Comparison of ENCODE assay signal across 8 cellular contexts in genomic region chr6:26521485-26522391, GRCh38. TPM values are rescaled to one million over a fixed set of nuclear protein-coding genes. Genes with fewer than 3 reads are reported as not detected.
DNase-seq lines count a peak whose midpoint lies in the region; ATAC-seq and TF ChIP-seq lines count a peak whose summit lies in the region.

No MANE protein-coding gene starts in this region.

- H3K27me3 Mint-ChIP-seq in activated T-helper 2 cell treated with anti-CD3 and anti-CD28 coated beads, Interferon-gamma antibody, Interleukin-2, Interleukin-4, amounts not matched to agents 10 μg/mL and 5 μg/mL and 100 μg/mL, durations not matched to agents 14 hours and 24 hours and 36 hours (ENCODE audit: low read depth): peaks cover 2% of the 10 kb centered on the region
- peaks cover 2% of the 10 kb centered on the region for H3K27me3 Mint-ChIP-seq in nephron progenitor cell (ENCODE audit: low read depth, poor library complexity)
- H3K27me3 Mint-ChIP-seq in stimulated activated naive CD8-positive, alpha-beta T cell treated with anti-CD3 and anti-CD28 coated beads, Interleukin-15, Interleukin-2, amounts not matched to agents 100 ng/mL and 50 ng/mL, for 24 hours: no peaks in the 10 kb centered on the region

- peak; percentile 77 for ATAC-seq in GM19025 (IDR thresholded peaks at IDR 0.05; ENCODE audit: low read depth, unreplicated experiment)
- ATAC-seq in HG03280 (IDR thresholded peaks at IDR 0.05; ENCODE audit: unreplicated experiment): peak; percentile 69

- H3K79me2 ChIP-seq in OCI-LY7 (ENCODE audit: insufficient read depth, low read depth, low read length): no peaks in the 10 kb centered on the region

- no peaks in the 10 kb centered on the region for H3K36me3 ChIP-seq in OCI-LY7 (ENCODE audit: insufficient read depth, low read length)

- DNase-seq in AG10803 (ENCODE audit: low read depth) (peak; percentile 87), OCI-LY7 (ENCODE audit: low spot score) (peak; percentile 85), fibroblast of the aortic adventitia (ENCODE audit: low read depth) (peak; percentile 78), nephron progenitor cell (peak; percentile 79)
- DNase-seq in activated T-helper 2 cell treated with anti-CD3 and anti-CD28 coated beads, Interferon-gamma antibody, Interleukin-2, Interleukin-4, amounts not matched to agents 10 μg/mL and 5 μg/mL and 100 μg/mL, durations not matched to agents 14 hours and 24 hours and 36 hours (ENCODE audit: low spot score): peak; percentile 66

- TF ChIP-seq CTCF in AG10803 (conservative IDR thresholded peaks at IDR 0.05; ENCODE audit: low read length) (peak; percentile 16; the same call in 1 of the 2 replicates), OCI-LY7 (conservative IDR thresholded peaks at IDR 0.05; ENCODE audit: low read length) (peak; percentile 78), fibroblast of the aortic adventitia (IDR thresholded peaks at IDR 0.05; ENCODE audit: insufficient read depth, low read length) (no peak), nephron progenitor cell (IDR thresholded peaks at IDR 0.05) (peak; percentile 27)

- H3K9me2 ChIP-seq in OCI-LY7 (ENCODE audit: insufficient read depth, low read length): no peaks in the 10 kb centered on the region

- POLR2A ChIA-PET in OCI-LY7 (lab: Charles Lee): interaction anchor here (0.9 to 1.3 kb wide), 4 partner anchors 11 to 193 kb away, joined by 3 to 6 read pairs (median 4); no protein-coding TSS in a partner anchor

- H3K36me3 Mint-ChIP-seq in activated T-helper 2 cell treated with anti-CD3 and anti-CD28 coated beads, Interferon-gamma antibody, Interleukin-2, Interleukin-4, amounts not matched to agents 10 μg/mL and 5 μg/mL and 100 μg/mL, durations not matched to agents 14 hours and 24 hours and 36 hours (ENCODE audit: low read depth): peaks cover 4% of the 10 kb centered on the region
- H3K36me3 Mint-ChIP-seq in nephron progenitor cell (ENCODE audit: low read depth): no peaks in the 10 kb centered on the region
- no peaks in the 10 kb centered on the region for H3K36me3 Mint-ChIP-seq in stimulated activated naive CD8-positive, alpha-beta T cell treated with anti-CD3 and anti-CD28 coated beads, Interleukin-15, Interleukin-2, amounts not matched to agents 100 ng/mL and 50 ng/mL, for 24 hours (ENCODE audit: low read depth)

- no TSS peak for BruUV-seq in OCI-LY7 (replicated peaks; lab: Mats Ljungman, UMichigan)

- H3K9me3 ChIP-seq in OCI-LY7 (ENCODE audit: low read length): no peaks in the 10 kb centered on the region

- H3K4me3 ChIP-seq in AG10803 (ENCODE audit: low read length) (peak overlapping the region; percentile 60), OCI-LY7 (ENCODE audit: low read depth, low read length, poor library complexity, severe bottlenecking) (peak overlapping the region; percentile 72), fibroblast of the aortic adventitia (ENCODE audit: low read depth, low read length) (peak overlapping the region; percentile 62)

- no peaks in the 10 kb centered on the region for H3K9me3 Mint-ChIP-seq in activated T-helper 2 cell treated with anti-CD3 and anti-CD28 coated beads, Interferon-gamma antibody, Interleukin-2, Interleukin-4, amounts not matched to agents 10 μg/mL and 5 μg/mL and 100 μg/mL, durations not matched to agents 14 hours and 24 hours and 36 hours
- no peaks in the 10 kb centered on the region for H3K9me3 Mint-ChIP-seq in nephron progenitor cell
- H3K9me3 Mint-ChIP-seq in stimulated activated naive CD8-positive, alpha-beta T cell treated with anti-CD3 and anti-CD28 coated beads, Interleukin-15, Interleukin-2, amounts not matched to agents 100 ng/mL and 50 ng/mL, for 24 hours: no peaks in the 10 kb centered on the region

- H3K4me1 Mint-ChIP-seq in activated T-helper 2 cell treated with anti-CD3 and anti-CD28 coated beads, Interferon-gamma antibody, Interleukin-2, Interleukin-4, amounts not matched to agents 10 μg/mL and 5 μg/mL and 100 μg/mL, durations not matched to agents 14 hours and 24 hours and 36 hours (ENCODE audit: low read depth): peaks cover 39% of the 10 kb centered on the region
- peaks cover 28% of the 10 kb centered on the region for H3K4me1 Mint-ChIP-seq in nephron progenitor cell
- H3K4me1 Mint-ChIP-seq in stimulated activated naive CD8-positive, alpha-beta T cell treated with anti-CD3 and anti-CD28 coated beads, Interleukin-15, Interleukin-2, amounts not matched to agents 100 ng/mL and 50 ng/mL, for 24 hours (ENCODE audit: low read depth): peaks cover 36% of the 10 kb centered on the region

- H3K4me1 ChIP-seq in OCI-LY7 (ENCODE audit: insufficient read depth, low read length, poor library complexity, severe bottlenecking): peaks cover 36% of the 10 kb centered on the region

- H2AFZ ChIP-seq in OCI-LY7 (ENCODE audit: low read length): peak overlapping the region; percentile 87

- CTCF ChIA-PET in OCI-LY7 (lab: Charles Lee; ENCODE audit: unreplicated experiment): interaction anchor here (1.1 kb wide), 1 partner anchor 12 kb away, joined by 3 read pairs; no protein-coding TSS in a partner anchor

- H3K27ac ChIP-seq in OCI-LY7 (ENCODE audit: low read depth, low read length, poor library complexity, severe bottlenecking): peak overlapping the region; percentile 84

- intact Hi-C loops in OCI-LY7 (cut with micrococcal nuclease; ENCODE audit: unreplicated experiment): loop anchor here (1.0 to 2.0 kb wide), 6 partner anchors 11 to 63 kb away; no protein-coding TSS in a partner anchor
- intact Hi-C loops in activated T-helper 2 cell treated with anti-CD3 and anti-CD28 coated beads, Interferon-gamma antibody, Interleukin-2, Interleukin-4, amounts not matched to agents 10 μg/mL and 5 μg/mL and 100 μg/mL, durations not matched to agents 14 hours and 24 hours and 36 hours (cut with micrococcal nuclease): loop anchor here (1.0 to 5.0 kb wide), 5 partner anchors 11 to 47 kb away; no protein-coding TSS in a partner anchor

- peak overlapping the region; percentile 89 for H3K27ac Mint-ChIP-seq in activated T-helper 2 cell treated with anti-CD3 and anti-CD28 coated beads, Interferon-gamma antibody, Interleukin-2, Interleukin-4, amounts not matched to agents 10 μg/mL and 5 μg/mL and 100 μg/mL, durations not matched to agents 14 hours and 24 hours and 36 hours
- H3K27ac Mint-ChIP-seq in nephron progenitor cell: peak overlapping the region; percentile 93
- peak overlapping the region; percentile 95 for H3K27ac Mint-ChIP-seq in stimulated activated naive CD8-positive, alpha-beta T cell treated with anti-CD3 and anti-CD28 coated beads, Interleukin-15, Interleukin-2, amounts not matched to agents 100 ng/mL and 50 ng/mL, for 24 hours

- no peaks in the 10 kb centered on the region for H4K20me1 ChIP-seq in OCI-LY7 (ENCODE audit: insufficient read depth, low read length)

- peak overlapping the region; percentile 87 for H3K4me2 ChIP-seq in OCI-LY7 (ENCODE audit: low read length)

- peak overlapping the region; percentile 82 for H3K4me3 Mint-ChIP-seq in activated T-helper 2 cell treated with anti-CD3 and anti-CD28 coated beads, Interferon-gamma antibody, Interleukin-2, Interleukin-4, amounts not matched to agents 10 μg/mL and 5 μg/mL and 100 μg/mL, durations not matched to agents 14 hours and 24 hours and 36 hours (ENCODE audit: low read depth)
- H3K4me3 Mint-ChIP-seq in nephron progenitor cell: peak overlapping the region; percentile 88
- peak overlapping the region; percentile 83 for H3K4me3 Mint-ChIP-seq in stimulated activated naive CD8-positive, alpha-beta T cell treated with anti-CD3 and anti-CD28 coated beads, Interleukin-15, Interleukin-2, amounts not matched to agents 100 ng/mL and 50 ng/mL, for 24 hours

RNA-seq across cellular contexts. Expression of gene HMGN4, which starts 16.4 kb away (rescaled TPM):
- total RNA-seq in OCI-LY7 (2014; rRNA removed; shearing (Covaris generic)): 113 and 116 TPM in 2 replicates
- total RNA-seq in OCI-LY7 (2022) (104 and 113 TPM in 2 replicates), fibroblast of the aortic adventitia (ENCODE audit: low replicate concordance) (32.7 and 50.3 TPM in 2 replicates)
- total RNA-seq in activated T-helper 2 cell treated with anti-CD3 and anti-CD28 coated beads, Interferon-gamma antibody, Interleukin-2, Interleukin-4, amounts not matched to agents 10 μg/mL and 5 μg/mL and 100 μg/mL, durations not matched to agents 14 hours and 24 hours and 36 hours: 92.2 and 99.4 TPM in 2 replicates

RNA-seq across cellular contexts. Expression of gene BTN1A1, which starts 21.6 kb away (rescaled TPM):
- total RNA-seq in OCI-LY7 (2014; rRNA removed; shearing (Covaris generic)): 0.25 and 0.36 TPM in 2 replicates
- total RNA-seq in OCI-LY7 (2022) (1.0 and 1.1 TPM in 2 replicates), fibroblast of the aortic adventitia (ENCODE audit: low replicate concordance) (not detected in 2 replicates)
- not detected in 2 replicates for total RNA-seq in activated T-helper 2 cell treated with anti-CD3 and anti-CD28 coated beads, Interferon-gamma antibody, Interleukin-2, Interleukin-4, amounts not matched to agents 10 μg/mL and 5 μg/mL and 100 μg/mL, durations not matched to agents 14 hours and 24 hours and 36 hours

Comparison
In these comparisons a context has a peak if more than half of its experiments do, and no peak if none do; other contexts are left out.
1. Peak in every context shown above with its lines: DNase-seq, ATAC-seq, H3K4me3 ChIP-seq and H3K27ac ChIP-seq.